In genomic region chr4:48490012-48490679, GRCh38 we compare ENCODE assay signal across 8 cellular contexts. TPM values are rescaled to one million over a fixed set of nuclear protein-coding genes. Genes with fewer than 3 reads are reported as not detected.
DNase-seq lines count a peak whose midpoint lies in the region; ATAC-seq and TF ChIP-seq lines count a peak whose summit lies in the region.

A gene with protein sequence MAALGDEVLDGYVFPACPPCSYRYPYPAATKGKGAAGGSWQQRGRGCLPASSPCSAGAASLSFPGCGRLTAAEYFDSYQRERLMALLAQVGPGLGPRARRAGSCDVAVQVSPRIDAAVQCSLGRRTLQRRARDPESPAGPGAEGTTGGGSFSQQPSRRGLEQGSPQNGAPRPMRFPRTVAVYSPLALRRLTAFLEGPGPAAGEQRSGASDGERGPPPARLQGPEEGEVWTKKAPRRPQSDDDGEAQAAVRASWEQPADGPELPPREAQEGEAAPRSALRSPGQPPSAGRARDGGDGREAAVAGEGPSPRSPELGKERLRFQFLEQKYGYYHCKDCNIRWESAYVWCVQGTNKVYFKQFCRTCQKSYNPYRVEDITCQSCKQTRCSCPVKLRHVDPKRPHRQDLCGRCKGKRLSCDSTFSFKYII (plus strand): TSS chr4:48490252. CDS start chr4:48490292, 40 bp downstream.

- peaks cover 36% of the 10 kb centered on the region for H3K27me3 Mint-ChIP-seq in GM23338 (ENCODE audit: insufficient read depth, low read depth, poor library complexity)

- peak within 1 kb of the TSS; percentile 71 for H3K4me3 ChIP-seq in GM23338
- peak within 1 kb of the TSS; percentile 13 for H3K4me3 ChIP-seq in hepatocyte
- H3K4me3 ChIP-seq in smooth muscle cell: peak within 1 kb of the TSS; percentile 35

- H3K4me3 Mint-ChIP-seq in GM23338: peak within 1 kb of the TSS; percentile 71

- peak within 1 kb of the TSS; percentile 90 for H3K4me2 ChIP-seq in GM23338
- H3K4me2 ChIP-seq in hepatocyte: peak within 1 kb of the TSS; percentile 84
- peak within 1 kb of the TSS; percentile 82 for H3K4me2 ChIP-seq in smooth muscle cell

- H3K4me1 ChIP-seq in GM23338 (ENCODE audit: insufficient read depth) (peaks cover 17% of the 10 kb centered on the region), hepatocyte (ENCODE audit: insufficient read depth) (no peaks in the 10 kb centered on the region), smooth muscle cell (ENCODE audit: low read depth) (no peaks in the 10 kb centered on the region)

- peak; percentile 53 for ATAC-seq in GM23338
- ATAC-seq in HG03565 (IDR thresholded peaks at IDR 0.05; ENCODE audit: unreplicated experiment): no peak
- ATAC-seq in HG03457 (IDR thresholded peaks at IDR 0.05; ENCODE audit: unreplicated experiment): no peak
- no peak for ATAC-seq in GM18907 (IDR thresholded peaks at IDR 0.05; ENCODE audit: unreplicated experiment)

- H4K20me1 ChIP-seq in GM23338 (replicated peaks; ENCODE audit: insufficient read depth) (0 out of 2 replicates have a peak, but pooled peaks cover 4% of the 10 kb centered on the region), hepatocyte (ENCODE audit: insufficient read depth, poor library complexity, severe bottlenecking) (no peaks in the 10 kb centered on the region), smooth muscle cell (ENCODE audit: low read depth) (no peaks in the 10 kb centered on the region)

- no peaks in the 10 kb centered on the region for H3K36me3 Mint-ChIP-seq in GM23338 (ENCODE audit: low read depth)

- H3K27me3 ChIP-seq in GM23338 (ENCODE audit: insufficient read depth): peaks cover 87% of the 10 kb centered on the region
- H3K27me3 ChIP-seq in hepatocyte: peaks cover 75% of the 10 kb centered on the region
- peaks cover 90% of the 10 kb centered on the region for H3K27me3 ChIP-seq in smooth muscle cell (ENCODE audit: low read depth)

- H2AFZ ChIP-seq in GM23338 (peak within 1 kb of the TSS; percentile 98), hepatocyte (peak within 1 kb of the TSS; percentile 49), smooth muscle cell (ENCODE audit: low read depth) (no peak within 1 kb of the TSS)

- peak; percentile 62 for DNase-seq in GM23338 (ENCODE audit: low spot score)
- peak; percentile 58 for DNase-seq in activated CD8-positive, alpha-beta memory T cell treated with anti-CD3 and anti-CD28 coated beads, Interleukin-2, amount 50 U/mL, for 48 hours
- DNase-seq in hepatocyte (ENCODE audit: low spot score): peak; percentile 19
- no peak for DNase-seq in smooth muscle cell (lab: John Stamatoyannopoulos, UW; ENCODE audit: unreplicated experiment)
- no peak for DNase-seq in epidermal melanocyte (ENCODE audit: insufficient read length, low spot score)

- no peak within 1 kb of the TSS for H3K27ac Mint-ChIP-seq in GM23338

- WGBS in hepatocyte (ENCODE audit: low lambda C conversion rate, missing lambda C conversion rate): 3% methylated on average over 47 of the region's 80 CpGs
- 5% methylated on average over 69 of the region's 80 CpGs for WGBS in smooth muscle cell (ENCODE audit: low lambda C conversion rate)

- H3K9me3 ChIP-seq in hepatocyte (ENCODE audit: low read depth) (no peaks in the 10 kb centered on the region), smooth muscle cell (replicated peaks; ENCODE audit: low read depth) (no peaks in the 10 kb centered on the region)

- H3K9me2 ChIP-seq in GM23338 (ENCODE audit: insufficient read depth) (no peaks in the 10 kb centered on the region), hepatocyte (replicated peaks; ENCODE audit: insufficient read depth) (no peaks in the 10 kb centered on the region)

- H3K27ac ChIP-seq in GM23338 (ENCODE audit: low read depth): no peak within 1 kb of the TSS
- no peak within 1 kb of the TSS for H3K27ac ChIP-seq in hepatocyte
- H3K27ac ChIP-seq in smooth muscle cell (ENCODE audit: low read depth): no peak within 1 kb of the TSS

- no peaks in the 10 kb centered on the region for H3K79me2 ChIP-seq in GM23338 (replicated peaks; ENCODE audit: insufficient read depth)
- no peaks in the 10 kb centered on the region for H3K79me2 ChIP-seq in hepatocyte
- H3K79me2 ChIP-seq in smooth muscle cell (ENCODE audit: low read depth): no peaks in the 10 kb centered on the region

- H3K36me3 ChIP-seq in GM23338 (ENCODE audit: insufficient read depth) (no peaks in the 10 kb centered on the region), hepatocyte (replicated peaks; ENCODE audit: insufficient read depth, low read depth) (no peaks in the 10 kb centered on the region), smooth muscle cell (ENCODE audit: low read depth) (no peaks in the 10 kb centered on the region)

- no peak within 1 kb of the TSS for H3K9ac ChIP-seq in smooth muscle cell (ENCODE audit: low read depth)

- peaks cover 15% of the 10 kb centered on the region for H3K4me1 Mint-ChIP-seq in GM23338

- no peak for TF ChIP-seq CTCF in GM23338 (conservative IDR thresholded peaks at IDR 0.05; ENCODE audit: low read depth in 2 of 2)
- TF ChIP-seq CTCF in hepatocyte (IDR thresholded peaks at IDR 0.05; ENCODE audit: poor library complexity): no peak
- no peak for TF ChIP-seq CTCF in smooth muscle cell (IDR thresholded peaks at IDR 0.05; ENCODE audit: borderline replicate concordance, insufficient read depth, poor library complexity, severe bottlenecking)

- H3K9me3 Mint-ChIP-seq in GM23338: no peaks in the 10 kb centered on the region

- H3F3A ChIP-seq in GM23338 (replicated peaks; ENCODE audit: low read depth) (peaks cover 16% of the 10 kb centered on the region), smooth muscle cell (ENCODE audit: low read depth) (no peaks in the 10 kb centered on the region)

TF ChIP-seq in GM23338, 12 proteins besides CTCF, POLR2A, EP300 and RAD21:
- peak; percentile 17 for TF ChIP-seq EZH2 (IDR thresholded peaks at IDR 0.05; ENCODE audit: low read depth, unreplicated experiment)
- TF ChIP-seq ZNF114 (CRISPR knock-in tag; IDR thresholded peaks at IDR 0.05): no peak
- no peak for TF ChIP-seq CREB1 (CRISPR knock-in tag; IDR thresholded peaks at IDR 0.05; ENCODE audit: low read depth)

RNA-seq across cellular contexts. Expression of the gene that starts here (rescaled TPM):
- 0.78 and 1.6 TPM in 2 replicates for total RNA-seq in GM23338 (2014; rRNA removed; shearing (Covaris generic))
- polyA plus RNA-seq in GM23338 (2016; fragmentation: Nextera tagmentation; extraction: Ambion mirVana): 0.14 and 0.27 TPM in 2 replicates
- total RNA-seq in hepatocyte: not detected in 2 replicates
- 0.49 TPM in 1 of 2 replicates, not detected in the other for polyA plus RNA-seq in hepatocyte
- total RNA-seq in smooth muscle cell: not detected in 2 replicates
- 0.15 TPM in 1 of 2 replicates, not detected in the other for polyA plus RNA-seq in smooth muscle cell

Comparison
In these comparisons a context has a peak if more than half of its experiments do, and no peak if none do; other contexts are left out.
1. Peak in DNase-seq, H3K4me3 ChIP-seq and H3K4me2 ChIP-seq in hepatocyte; RNA of the gene not detected or under 1 TPM.
2. DNase-seq: peak in GM23338 (single experiment) and activated CD8-positive, alpha-beta memory T cell treated with anti-CD3 and anti-CD28 coated beads, Interleukin-2, amount 50 U/mL, for 48 hours (single experiment); none in smooth muscle cell (single experiment) and epidermal melanocyte (single experiment).
3. H3K4me3 ChIP-seq: peak in every context shown above with its lines; median percentile 71 in GM23338; 35 in smooth muscle cell; 13 in hepatocyte.
4. Peak in every context shown above with its lines, with median percentiles within 50 percentile points of each other: H3K4me2 ChIP-seq.